ENCODE assay signal across 8 cellular contexts in the genomic region with DNA sequence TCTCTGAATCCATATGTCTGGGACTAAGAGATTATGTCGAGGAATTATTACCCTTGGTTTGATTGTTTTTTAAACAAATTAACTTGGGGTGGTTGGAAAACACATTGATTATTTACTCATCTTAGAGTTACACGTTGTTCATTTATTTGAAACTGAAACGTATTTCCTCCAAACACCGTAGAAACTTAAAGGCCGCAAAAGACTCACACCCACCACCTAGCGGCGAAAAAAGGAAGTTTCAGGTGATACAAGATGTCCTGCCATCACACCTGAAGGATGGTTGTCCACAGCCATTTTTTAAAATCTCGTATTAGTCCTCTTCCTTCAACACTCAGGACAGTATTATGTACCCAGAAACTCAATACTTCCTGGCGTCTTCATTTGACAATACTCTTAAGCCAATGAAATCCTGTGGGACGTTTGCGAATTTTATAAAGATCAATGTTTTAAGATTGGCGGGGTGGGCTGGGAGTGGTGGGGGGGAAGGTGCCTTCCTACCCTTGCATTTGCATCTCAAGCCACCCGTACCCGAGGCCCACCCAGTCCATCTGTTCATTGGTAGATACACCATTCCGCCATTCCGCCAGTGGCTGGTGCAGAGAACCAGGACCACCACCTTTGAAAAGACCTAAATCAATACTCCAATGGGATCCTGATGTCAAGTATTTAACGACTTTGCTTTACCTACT. TPM values are rescaled to one million over a fixed set of nuclear protein-coding genes. Genes with fewer than 3 reads are reported as not detected.
A peak's percentile ranks its signal among the peaks of the same experiment; 100 is the strongest.
DNase-seq lines count a peak whose midpoint lies in the region; ATAC-seq, FAIRE-seq and TF ChIP-seq lines count a peak whose summit lies in the region.

No MANE protein-coding gene starts in this region.

- intact Hi-C loops in ascending aorta (cut with DNase I) = loop anchor here (2.0 to 5.0 kb wide), 5 partner anchors 66 to 462 kb away; a partner anchor contains a TSS

- H2AFZ ChIP-seq in Loucy (ENCODE audit: low read length) = peak overlapping the region; percentile 60

- H3K9me3 Mint-ChIP-seq in T-helper 1 cell treated with Interleukin-12 subunit alpha and Interleukin-12 subunit beta and Interleukin-4 antibody, amounts not matched to agents 30 μg/mL and 1 μg/mL, for 36 hours = no peaks in the 10 kb centered on the region

- CTCF ChIA-PET in GM10248 (lab: Yijun Ruan, JAX) = interaction anchor here (1.1 to 1.9 kb wide), 9 partner anchors 12 to 193 kb away, joined by 3 to 10 read pairs (median 4); no protein-coding TSS in a partner anchor

- FAIRE-seq in islet of Langerhans (lab: Jason Lieb, UNC) = peak; percentile 96

- H3K4me1 Mint-ChIP-seq in T-helper 1 cell treated with Interleukin-12 subunit alpha and Interleukin-12 subunit beta and Interleukin-4 antibody, amounts not matched to agents 30 μg/mL and 1 μg/mL, for 36 hours (ENCODE audit: low read depth) = peaks cover 30% of the 10 kb centered on the region

- H3K27me3 Mint-ChIP-seq in T-helper 1 cell treated with Interleukin-12 subunit alpha and Interleukin-12 subunit beta and Interleukin-4 antibody, amounts not matched to agents 30 μg/mL and 1 μg/mL, for 36 hours (ENCODE audit: low read depth) = no peaks in the 10 kb centered on the region

- H3K4me3 Mint-ChIP-seq in T-helper 1 cell treated with Interleukin-12 subunit alpha and Interleukin-12 subunit beta and Interleukin-4 antibody, amounts not matched to agents 30 μg/mL and 1 μg/mL, for 36 hours = peak overlapping the region; percentile 73

- no peak for ATAC-seq in HG03565 (IDR thresholded peaks at IDR 0.05; ENCODE audit: unreplicated experiment)

- peaks cover 29% of the 10 kb centered on the region for H3K79me2 ChIP-seq in Loucy (ENCODE audit: insufficient read depth, low read length)

- H3K36me3 ChIP-seq in Loucy (ENCODE audit: insufficient read depth, low read length) (no peaks in the 10 kb centered on the region), ascending aorta (no peaks in the 10 kb centered on the region)

- peak overlapping the region; percentile 92 for H3K4me2 ChIP-seq in Loucy (ENCODE audit: low read depth, low read length, poor library complexity, severe bottlenecking)

- H3K27ac Mint-ChIP-seq in T-helper 1 cell treated with Interleukin-12 subunit alpha and Interleukin-12 subunit beta and Interleukin-4 antibody, amounts not matched to agents 30 μg/mL and 1 μg/mL, for 36 hours = peak overlapping the region; percentile 79

- H3K9me3 ChIP-seq in Loucy (ENCODE audit: insufficient read depth, low read depth, low read length) (no peaks in the 10 kb centered on the region), ascending aorta (no peaks in the 10 kb centered on the region)

- peaks cover 28% of the 10 kb centered on the region for H4K20me1 ChIP-seq in Loucy (ENCODE audit: insufficient read depth, low read length, poor library complexity, severe bottlenecking)

- H3K4me3 ChIP-seq in Loucy (ENCODE audit: low read length, poor library complexity, severe bottlenecking) (peak overlapping the region; percentile 78), ascending aorta (peak overlapping the region; percentile 71 to 92)

- POLR2A ChIA-PET in GM10248 (lab: Yijun Ruan, JAX) = no interaction called here

- H3K36me3 Mint-ChIP-seq in T-helper 1 cell treated with Interleukin-12 subunit alpha and Interleukin-12 subunit beta and Interleukin-4 antibody, amounts not matched to agents 30 μg/mL and 1 μg/mL, for 36 hours (ENCODE audit: low read depth) = peaks cover 3% of the 10 kb centered on the region

- DNase-seq in GM10248 (ENCODE audit: extremely low spot score) = peak; percentile 68
- DNase-seq in ascending aorta (ENCODE audit: low spot score in 2 of 2) = peak in 1 of 2 donors; percentile 74
- DNase-seq in stimulated activated CD4-positive, alpha-beta T cell treated with anti-CD3 and anti-CD28 coated beads, Interleukin-1b, Interleukin-23, amount 100 ng/mL, for 1 hour (ENCODE audit: low read depth in 2 of 2) = peak; percentile 54
- DNase-seq in NCI-H524 treated with DMSO at 0.1 percent for 48 hours (lab: John Stamatoyannopoulos, UW) = no peak

- peaks cover 33% of the 10 kb centered on the region for H3K4me1 ChIP-seq in Loucy (ENCODE audit: insufficient read depth, low read length, poor library complexity, severe bottlenecking)
- H3K4me1 ChIP-seq in ascending aorta = peaks cover 0 to 9% of the 10 kb centered on the region in 2 donors

- H3K27me3 ChIP-seq in Loucy (ENCODE audit: insufficient read depth, low read length, poor library complexity, severe bottlenecking) = no peaks in the 10 kb centered on the region
- no peaks in the 10 kb centered on the region for H3K27me3 ChIP-seq in ascending aorta

- no peaks in the 10 kb centered on the region for H3K9me2 ChIP-seq in Loucy (replicated peaks; ENCODE audit: low read depth, low read length)

- peak overlapping the region in 1 of 2 donors; percentile 90 for H3K27ac ChIP-seq in ascending aorta

- peak overlapping the region; percentile 92 for H3K9ac ChIP-seq in Loucy (ENCODE audit: low read depth, low read length, poor library complexity, severe bottlenecking)

- peaks cover 8% of the 10 kb centered on the region for H3F3A ChIP-seq in Loucy (ENCODE audit: low read depth)

- peak; percentile 82 for TF ChIP-seq CTCF in GM10248 (IDR thresholded peaks at IDR 0.05; ENCODE audit: control extremely low read depth, extremely low read depth, low read depth, missing control alignments)
- TF ChIP-seq CTCF in Loucy (conservative IDR thresholded peaks at IDR 0.05; ENCODE audit: low read length) = peak; percentile 92
- TF ChIP-seq CTCF in ascending aorta (IDR thresholded peaks at IDR 0.05) = peak; percentile 72 to 82 (median 76)

RNA-seq across cellular contexts. Expression of a gene that starts 1.4 kb away (rescaled TPM):
- total RNA-seq in ascending aorta = 7.5 TPM
